17 cellular contexts compared by ENCODE assay signal in genomic region chrX:330726-331144, GRCh38. TPM values are rescaled to one million over a fixed set of nuclear protein-coding genes. Genes with fewer than 3 reads are reported as not detected.
A peak's percentile ranks its signal among the peaks of the same experiment; 100 is the strongest.
DNase-seq lines count a peak whose midpoint lies in the region; ATAC-seq and TF ChIP-seq lines count a peak whose summit lies in the region.
"Had no signal": no experiment of that assay in that cellular context is flagged by ENCODE, and none has a peak within 500 bp of the region (broad histone marks: within the 10 kb centered on the region; RNA-seq: fewer than 3 reads in every experiment).

No MANE protein-coding gene starts in this region.

- H3F3A ChIP-seq in SK-N-SH (replicated peaks; ENCODE audit: insufficient read depth) (no peaks in the 10 kb centered on the region), MM.1S (ENCODE audit: insufficient read depth, low read length) (no peaks in the 10 kb centered on the region)

- H3K36me3 Mint-ChIP-seq in T-helper 17 cell (ENCODE audit: low read depth), result peaks cover 2% of the 10 kb centered on the region

- H3K9me3 ChIP-seq in SK-N-SH, result no peaks in the 10 kb centered on the region
- H3K9me3 ChIP-seq in T-helper 17 cell (ENCODE audit: control insufficient read depth, low read length, poor library complexity, severe bottlenecking), result no peaks in the 10 kb centered on the region
- no peaks in the 10 kb centered on the region for H3K9me3 ChIP-seq in hepatocyte (ENCODE audit: low read depth)
- no peaks in the 10 kb centered on the region for H3K9me3 ChIP-seq in MM.1S (replicated peaks; ENCODE audit: insufficient read depth, low read length)
- H3K9me3 ChIP-seq: neutrophil, tibial artery had no signal

- H3K9me2 ChIP-seq in SK-N-SH (no peaks in the 10 kb centered on the region), hepatocyte (replicated peaks; ENCODE audit: insufficient read depth) (no peaks in the 10 kb centered on the region), MM.1S (replicated peaks; ENCODE audit: insufficient read depth, low read length) (no peaks in the 10 kb centered on the region)

- no peaks in the 10 kb centered on the region for H3K36me3 ChIP-seq in SK-N-SH (replicated peaks in 1 of 2; ENCODE audit: control insufficient read depth in 1 of 2, insufficient read depth in 2 of 2, low read length in 1 of 2)
- H3K36me3 ChIP-seq in hepatocyte (replicated peaks; ENCODE audit: insufficient read depth, low read depth), result no peaks in the 10 kb centered on the region
- H3K36me3 ChIP-seq in MM.1S (replicated peaks; ENCODE audit: insufficient read depth, low read length), result no peaks in the 10 kb centered on the region

- H3K27me3 ChIP-seq in SK-N-SH (ENCODE audit: insufficient read depth) (no peaks in the 10 kb centered on the region), hepatocyte (no peaks in the 10 kb centered on the region), MM.1S (replicated peaks; ENCODE audit: insufficient read depth, low read length) (no peaks in the 10 kb centered on the region)

- H2AFZ ChIP-seq in SK-N-SH (ENCODE audit: low read depth), result no peak overlapping the region
- H2AFZ ChIP-seq in hepatocyte, result no peak overlapping the region
- H2AFZ ChIP-seq in MM.1S (ENCODE audit: low read length), result no peak overlapping the region

- H3K9ac ChIP-seq in SK-N-SH, result no peak overlapping the region
- H3K9ac ChIP-seq in MM.1S (ENCODE audit: low read length), result no peak overlapping the region

- no peak for ATAC-seq in SK-N-SH treated with all-trans-retinoic acid at 6 μM for 48 hours
- ATAC-seq in T-helper 17 cell, result peak; percentile 4
- ATAC-seq in sciatic nerve, result no peak
- ATAC-seq in left lobe of liver, result no peak

- H3K4me3 Mint-ChIP-seq in T-helper 17 cell, result peak overlapping the region; percentile 84
- H3K4me3 Mint-ChIP-seq: activated CD4-positive, alpha-beta memory T cell treated with anti-CD3 and anti-CD28 coated beads for 36 hours had no signal

- no peak for TF ChIP-seq RAD21 in SK-N-SH (IDR thresholded peaks at IDR 0.05; ENCODE audit: low read length)

- H3K79me2 ChIP-seq in SK-N-SH (ENCODE audit: insufficient read depth), result no peaks in the 10 kb centered on the region
- no peaks in the 10 kb centered on the region for H3K79me2 ChIP-seq in hepatocyte
- H3K79me2 ChIP-seq in MM.1S (ENCODE audit: low read length), result no peaks in the 10 kb centered on the region

- intact Hi-C loops in sciatic nerve (cut with DNase I), result no loop called here

- no peaks in the 10 kb centered on the region for H4K20me1 ChIP-seq in SK-N-SH (ENCODE audit: insufficient read depth)
- no peaks in the 10 kb centered on the region for H4K20me1 ChIP-seq in hepatocyte (ENCODE audit: insufficient read depth, poor library complexity, severe bottlenecking)
- no peaks in the 10 kb centered on the region for H4K20me1 ChIP-seq in MM.1S (ENCODE audit: insufficient read depth, low read length)

- no peak overlapping the region for H3K27ac ChIP-seq in SK-N-SH (ENCODE audit: low read depth in 2 of 2, low read length in 1 of 2)
- H3K27ac ChIP-seq in hepatocyte, result no peak overlapping the region
- H3K27ac ChIP-seq in MM.1S (ENCODE audit: low read length), result no peak overlapping the region
- H3K27ac ChIP-seq: 22Rv1, C4-2B, neutrophil, tibial artery had no signal

- H3K4me1 ChIP-seq in SK-N-SH (ENCODE audit: control insufficient read depth in 1 of 2, insufficient read depth in 2 of 2, low read depth in 1 of 2, low read length in 1 of 2) (peaks cover 0 to 2% of the 10 kb centered on the region in 2 experiments; a peak in 1 of 4 replicates), hepatocyte (ENCODE audit: insufficient read depth) (peaks cover 11% of the 10 kb centered on the region), MM.1S (ENCODE audit: low read length) (no peaks in the 10 kb centered on the region)

- H3K27me3 Mint-ChIP-seq in T-helper 17 cell, result no peaks in the 10 kb centered on the region

- TF ChIP-seq CTCF in SK-N-SH (IDR thresholded peaks at IDR 0.05) (no peak), hepatocyte (IDR thresholded peaks at IDR 0.05; ENCODE audit: poor library complexity) (no peak), MM.1S (IDR thresholded peaks at IDR 0.05; ENCODE audit: low read length) (no peak)

- WGBS in SK-N-SH (ENCODE audit: low lambda C conversion rate), result no CpG with 5 or more reads among the region's 28 CpGs
- WGBS in hepatocyte (ENCODE audit: low lambda C conversion rate, missing lambda C conversion rate), result 38% methylated on average over 7 of the region's 28 CpGs

- no peak overlapping the region for H3K4me2 ChIP-seq in SK-N-SH
- H3K4me2 ChIP-seq in hepatocyte, result peak overlapping the region; percentile 75
- no peak overlapping the region for H3K4me2 ChIP-seq in MM.1S (ENCODE audit: low read depth, low read length)

- peaks cover 5% of the 10 kb centered on the region for H3K4me1 Mint-ChIP-seq in T-helper 17 cell

- H3K4me3 ChIP-seq in SK-N-SH (ENCODE audit: low read depth in 2 of 2, low read length in 1 of 2), result no peak overlapping the region
- no peak overlapping the region for H3K4me3 ChIP-seq in hepatocyte
- no peak overlapping the region for H3K4me3 ChIP-seq in MM.1S (ENCODE audit: low read length)

- DNase-seq in SK-N-SH (peak; percentile 56), T-helper 17 cell (peak in 1 of 3 donors; percentile 1), hepatocyte (ENCODE audit: low spot score) (no peak), sciatic nerve (ENCODE audit: low spot score) (peak; percentile 53), MM.1S (no peak), HuH-7 (ENCODE audit: low spot score) (no peak), left lobe of liver (ENCODE audit: low spot score) (no peak)
- DNase-seq: activated CD4-positive, alpha-beta memory T cell treated with anti-CD3 and anti-CD28 coated beads for 36 hours; amygdala; foreskin melanocyte; NCI-H2081 treated with DMSO at 0.1 percent for 48 hours; stimulated activated CD4-positive, alpha-beta T cell treated with anti-CD3 and anti-CD28 coated beads, Interleukin-4, amount 100 ng/mL, for 24 hours had no signal

- H3K27ac Mint-ChIP-seq in T-helper 17 cell, result no peak overlapping the region
- H3K27ac Mint-ChIP-seq: activated CD4-positive, alpha-beta memory T cell treated with anti-CD3 and anti-CD28 coated beads for 36 hours had no signal

- CTCF ChIA-PET in SK-N-SH (lab: Yijun Ruan, JAX), result no interaction called here

- no peak for TF ChIP-seq EP300 in SK-N-SH (IDR thresholded peaks at IDR 0.05; ENCODE audit: borderline replicate concordance in 1 of 2, low read depth in 1 of 2, low read length in 1 of 2)

- POLR2A ChIA-PET in SK-N-SH (lab: Yijun Ruan, JAX), result no interaction called here

TF ChIP-seq in SK-N-SH, 30 proteins besides CTCF, POLR2A, EP300 and RAD21 (continues in another document):
- TF ChIP-seq SMC3 (IDR thresholded peaks at IDR 0.05; ENCODE audit: low read depth, low read length) (no peak), GATA2 (CRISPR knock-in tag; IDR thresholded peaks at IDR 0.05) (no peak), YY1 (IDR thresholded peaks at IDR 0.05; ENCODE audit: low read depth) (no peak), MAX (IDR thresholded peaks at IDR 0.05; ENCODE audit: low read depth) (no peak), NRF1 (IDR thresholded peaks at IDR 0.05; ENCODE audit: low read depth, low read length) (no peak)

TF ChIP-seq in SK-N-SH treated with all-trans-retinoic acid at 6 μM for 48 hours, 23 proteins besides CTCF, POLR2A, EP300 and RAD21 (continues in another document):
- no peak for TF ChIP-seq ARNTL (CRISPR knock-in tag; IDR thresholded peaks at IDR 0.05; ENCODE audit: borderline replicate concordance, low read depth)
- TF ChIP-seq PPARA (CRISPR knock-in tag; IDR thresholded peaks at IDR 0.05; ENCODE audit: borderline replicate concordance), result no peak
- no peak for TF ChIP-seq ZC3H10 (CRISPR knock-in tag; IDR thresholded peaks at IDR 0.05)
- no peak for TF ChIP-seq GLIS3 (CRISPR knock-in tag; IDR thresholded peaks at IDR 0.05)
- TF ChIP-seq CREB5 (CRISPR knock-in tag; IDR thresholded peaks at IDR 0.05; ENCODE audit: low read depth), result no peak
- no peak for TF ChIP-seq ESRRG (CRISPR knock-in tag; IDR thresholded peaks at IDR 0.05)

RNA-seq across cellular contexts. Expression of gene GTPBP6, which starts 12.1 kb away (rescaled TPM):
- 39.8 and 47.3 TPM in 2 replicates for polyA plus RNA-seq in SK-N-SH (2012; rRNA removed)
- 19.6 and 31.2 TPM in 2 replicates for polyA plus RNA-seq in SK-N-SH (2012; cell fraction: cytosol; rRNA removed)
- 39.2 and 49.4 TPM in 2 replicates for polyA plus RNA-seq in SK-N-SH (2012; cell fraction: nucleus; rRNA removed)
- 10 to 100 TPM; 67.7 to 69.0 TPM for total RNA-seq in T-helper 17 cell
- 39.6 and 40.7 TPM in 2 replicates for total RNA-seq in hepatocyte
- polyA plus RNA-seq in hepatocyte, result 69.2 and 69.3 TPM in 2 replicates
- total RNA-seq in sciatic nerve, result 43.1 TPM
- 31.7 TPM for total RNA-seq in left lobe of liver

RNA-seq across cellular contexts. Expression of gene PLCXD1, which starts 49.6 kb away (rescaled TPM):
- polyA plus RNA-seq in SK-N-SH (2012; rRNA removed) (14.8 and 15.1 TPM in 2 replicates), hepatocyte (22.0 and 25.7 TPM in 2 replicates)
- 5.5 and 10.5 TPM in 2 replicates for polyA plus RNA-seq in SK-N-SH (2012; cell fraction: cytosol; rRNA removed)
- 56.7 and 65.6 TPM in 2 replicates for polyA plus RNA-seq in SK-N-SH (2012; cell fraction: nucleus; rRNA removed)
- total RNA-seq in T-helper 17 cell (10 to 100 TPM; 13.0 to 17.9 TPM), hepatocyte (34.1 and 40.1 TPM in 2 replicates), sciatic nerve (11.0 TPM), left lobe of liver (11.4 TPM)

RNA-seq across cellular contexts. Expression of gene PPP2R3B, which starts 56.0 kb away (rescaled TPM):
- polyA plus RNA-seq in SK-N-SH (2012; rRNA removed) (18.9 and 19.4 TPM in 2 replicates), hepatocyte (21.1 and 22.4 TPM in 2 replicates)
- 7.3 and 11.6 TPM in 2 replicates for polyA plus RNA-seq in SK-N-SH (2012; cell fraction: cytosol; rRNA removed)
- polyA plus RNA-seq in SK-N-SH (2012; cell fraction: nucleus; rRNA removed), result 83.6 and 106 TPM in 2 replicates
- total RNA-seq in T-helper 17 cell (10 to 100 TPM; 18.5 to 19.1 TPM), hepatocyte (13.0 and 24.3 TPM in 2 replicates), sciatic nerve (35.4 TPM), left lobe of liver (9.3 TPM)

Comparison
In these comparisons a context has a peak if more than half of its experiments do, and no peak if none do; other contexts are left out.
1. DNase-seq: peak in SK-N-SH (single experiment) and sciatic nerve (single experiment); none in hepatocyte (single experiment), MM.1S (single experiment), HuH-7 (single experiment) and left lobe of liver (single experiment).